8 cellular contexts compared by ENCODE assay signal in the genomic region with DNA sequence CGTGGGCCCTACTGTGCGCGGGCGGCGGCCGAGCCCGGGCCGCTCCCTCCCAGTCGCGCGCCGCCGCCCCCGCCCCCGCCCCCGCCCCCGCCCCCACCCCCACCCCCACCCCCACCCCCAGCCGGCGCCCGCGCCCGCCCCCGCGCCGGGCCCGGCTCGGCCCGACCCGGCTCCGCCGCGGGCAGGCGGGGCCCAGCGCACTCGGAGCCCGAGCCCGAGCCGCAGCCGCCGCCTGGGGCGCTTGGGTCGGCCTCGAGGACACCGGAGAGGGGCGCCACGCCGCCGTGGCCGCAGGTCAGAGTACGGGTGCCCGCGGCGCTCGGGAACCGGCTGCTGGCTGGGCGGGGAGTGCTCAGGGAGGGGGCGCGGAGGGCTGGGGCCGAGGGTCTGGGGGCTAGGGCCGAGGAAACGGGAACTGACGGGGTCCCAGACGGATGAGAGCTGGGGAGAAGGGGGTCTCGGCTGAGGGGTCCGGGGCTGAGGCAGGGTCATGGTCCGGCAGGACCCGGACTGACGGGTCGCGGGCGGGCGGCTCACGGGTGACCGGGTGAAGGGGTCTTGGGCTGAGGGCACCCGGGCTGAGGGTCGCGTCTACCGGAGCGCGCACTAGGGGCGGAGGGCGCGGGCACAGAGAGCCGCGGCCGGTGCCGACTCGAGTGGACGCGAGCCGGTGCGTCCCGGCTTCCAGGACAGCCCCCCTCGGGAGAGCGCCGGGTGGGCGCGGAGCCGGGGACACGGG. TPM values are rescaled to one million over a fixed set of nuclear protein-coding genes. Genes with fewer than 3 reads are reported as not detected.
DNase-seq lines count a peak whose midpoint lies in the region; ATAC-seq and TF ChIP-seq lines count a peak whose summit lies in the region.

No MANE protein-coding gene starts in this region.

- ATAC-seq in GM18511 (IDR thresholded peaks at IDR 0.05; ENCODE audit: unreplicated experiment), result no peak

- H3K9me3 ChIP-seq in mononuclear cell (ENCODE audit: low read depth, low read length), result no peaks in the 10 kb centered on the region

- no peaks in the 10 kb centered on the region for H3K36me3 Mint-ChIP-seq in endothelial cell (ENCODE audit: low read depth, unreplicated experiment)

- peak overlapping the region; percentile 32 for H3K4me3 ChIP-seq in mononuclear cell (ENCODE audit: low read length)

- no peaks in the 10 kb centered on the region for H3K9me3 Mint-ChIP-seq in endothelial cell (ENCODE audit: unreplicated experiment)

- TF ChIP-seq CTCF in endothelial cell (IDR thresholded peaks at IDR 0.05; ENCODE audit: unreplicated experiment), result no peak

- DNase-seq in DMS 273 (lab: John Stamatoyannopoulos, UW; ENCODE audit: unreplicated experiment), result peak; percentile 58
- no peak for DNase-seq in DMS 273 treated with DMSO at 0.1 percent for 48 hours (lab: John Stamatoyannopoulos, UW)
- peak; percentile 14 for DNase-seq in NOMO-1 treated with dmso at 0.1 percent for 144 hours (lab: John Stamatoyannopoulos, UW; ENCODE audit: unreplicated experiment)
- peak; percentile 54 for DNase-seq in endothelial cell (ENCODE audit: low spot score)
- no peak for DNase-seq in mesenteric fat pad (ENCODE audit: low spot score)
- no peak for DNase-seq in NCI-H1092 (lab: John Stamatoyannopoulos, UW)

- H3K4me3 Mint-ChIP-seq in endothelial cell (ENCODE audit: unreplicated experiment), result peak overlapping the region; percentile 90

- H3K4me1 Mint-ChIP-seq in endothelial cell (ENCODE audit: unreplicated experiment), result no peaks in the 10 kb centered on the region

- H3K27ac Mint-ChIP-seq in endothelial cell (ENCODE audit: unreplicated experiment), result no peak overlapping the region

- peaks cover 57% of the 10 kb centered on the region for H3K27me3 ChIP-seq in mononuclear cell (ENCODE audit: insufficient read depth, low read length)

- H3K27me3 Mint-ChIP-seq in endothelial cell (ENCODE audit: unreplicated experiment), result peaks cover 6% of the 10 kb centered on the region

- H3K4me1 ChIP-seq in mononuclear cell (ENCODE audit: insufficient read depth, low read length), result peaks cover 16% of the 10 kb centered on the region

RNA-seq across cellular contexts. Expression of a gene that starts 1.0 kb away (rescaled TPM):
- total RNA-seq in endothelial cell (ENCODE audit: unreplicated experiment), result 3.2 TPM
- 1.9 TPM for total RNA-seq in mononuclear cell
- total RNA-seq in mesenteric fat pad, result 349 TPM

Comparison
In these comparisons a context has a peak if more than half of its experiments do, and no peak if none do; other contexts are left out.
1. DNase-seq: peak in DMS 273 (single experiment), NOMO-1 treated with dmso at 0.1 percent for 144 hours (single experiment) and endothelial cell (single experiment); none in DMS 273 treated with DMSO at 0.1 percent for 48 hours (single experiment), mesenteric fat pad (single experiment) and NCI-H1092 (single experiment).
2. RNA of a gene that starts 1.0 kb away (total RNA-seq): 349 TPM in mesenteric fat pad (single experiment); 3.2 TPM in endothelial cell (single experiment) and 1.9 TPM in mononuclear cell (single experiment); every median in the first group is over 10 times any median in the second.